9 cellular contexts compared by ENCODE assay signal in genomic region chr4:109432203-109432602, GRCh38. TPM values are rescaled to one million over a fixed set of nuclear protein-coding genes. Genes with fewer than 3 reads are reported as not detected.
DNase-seq lines count a peak whose midpoint lies in the region; ATAC-seq, FAIRE-seq and TF ChIP-seq lines count a peak whose summit lies in the region.
"Had no signal": no experiment of that assay in that cellular context is flagged by ENCODE, and none has a peak within 500 bp of the region (broad histone marks: within the 10 kb centered on the region; RNA-seq: fewer than 3 reads in every experiment).

No MANE protein-coding gene starts in this region.

- H3K27ac ChIP-seq in kidney (ENCODE audit: low read depth in 2 of 2, low read length in 2 of 2): no peak overlapping the region
- peak overlapping the region in 3 of 4 donors; percentile 96 to 98 (median 97) for H3K27ac ChIP-seq in tibial nerve

- TF ChIP-seq EP300 in tibial nerve (IDR thresholded peaks at IDR 0.05): no peak

- H3K4me1 ChIP-seq in kidney (ENCODE audit: control insufficient read depth in 1 of 2, insufficient read depth in 1 of 2, low read depth in 1 of 2, low read length in 2 of 2) (peaks cover 12 to 16% of the 10 kb centered on the region in 2 donors), tibial nerve (peaks cover 0 to 40% (median 27%) of the 10 kb centered on the region in 4 donors)

- POLR2A ChIA-PET in activated CD4-positive, alpha-beta memory T cell treated with anti-CD3 and anti-CD28 coated beads for 36 hours (lab: Charles Lee): interaction anchor here (3.0 kb wide), 1 partner anchor 127 kb away, joined by 25 read pairs; the partner anchor contains the start of gene MCUB

- no peak for DNase-seq in activated naive CD4-positive, alpha-beta T cell treated with anti-CD3 and anti-CD28 coated beads, Interleukin-2, amount 10 ng/mL, durations not matched to agents 7 days and 5 days
- DNase-seq in activated naive CD4-positive, alpha-beta T cell treated with Interleukin-2 at 50 U/mL for 16 hours: no peak
- no peak for DNase-seq in activated CD4-positive, alpha-beta memory T cell treated with anti-CD3 and anti-CD28 coated beads for 36 hours
- DNase-seq in kidney (no peak), tibial nerve (ENCODE audit: low spot score in 2 of 2) (no peak), hepatic stellate cell (ENCODE audit: low spot score) (no peak), NCI-H345 treated with DMSO at 0.1 percent for 48 hours (lab: John Stamatoyannopoulos, UW; ENCODE audit: unreplicated experiment) (no peak)
- DNase-seq: hypothalamus had no signal

- H3K9me3 ChIP-seq in kidney (ENCODE audit: control insufficient read depth in 1 of 2, low read length in 2 of 2) (no peaks in the 10 kb centered on the region), tibial nerve (no peaks in the 10 kb centered on the region)

- no peaks in the 10 kb centered on the region for H3K9me3 Mint-ChIP-seq in activated naive CD4-positive, alpha-beta T cell treated with anti-CD3 and anti-CD28 coated beads, Interleukin-2, amount 10 ng/mL, durations not matched to agents 7 days and 5 days
- H3K9me3 Mint-ChIP-seq in activated CD4-positive, alpha-beta memory T cell treated with anti-CD3 and anti-CD28 coated beads for 36 hours: no peaks in the 10 kb centered on the region

- peaks cover 11% of the 10 kb centered on the region for H3K36me3 Mint-ChIP-seq in activated naive CD4-positive, alpha-beta T cell treated with anti-CD3 and anti-CD28 coated beads, Interleukin-2, amount 10 ng/mL, durations not matched to agents 7 days and 5 days
- peaks cover 4% of the 10 kb centered on the region for H3K36me3 Mint-ChIP-seq in activated CD4-positive, alpha-beta memory T cell treated with anti-CD3 and anti-CD28 coated beads for 36 hours

- no peaks in the 10 kb centered on the region for H3K36me3 ChIP-seq in kidney (ENCODE audit: control insufficient read depth in 1 of 2, insufficient read depth in 2 of 2, low read length in 2 of 2)
- H3K36me3 ChIP-seq in tibial nerve: no peaks in the 10 kb centered on the region

- no peak for TF ChIP-seq POLR2A in tibial nerve (IDR thresholded peaks at IDR 0.05)

- ATAC-seq in HG03159 (IDR thresholded peaks at IDR 0.05; ENCODE audit: unreplicated experiment): no peak

- peak overlapping the region; percentile 81 for H3K4me3 Mint-ChIP-seq in activated naive CD4-positive, alpha-beta T cell treated with anti-CD3 and anti-CD28 coated beads, Interleukin-2, amount 10 ng/mL, durations not matched to agents 7 days and 5 days
- H3K4me3 Mint-ChIP-seq in activated CD4-positive, alpha-beta memory T cell treated with anti-CD3 and anti-CD28 coated beads for 36 hours: peak overlapping the region; percentile 78

- TF ChIP-seq CTCF in kidney (IDR thresholded peaks at IDR 0.05; ENCODE audit: borderline replicate concordance, extremely low read depth, insufficient read depth) (no peak), tibial nerve (IDR thresholded peaks at IDR 0.05) (no peak)

- no peak for FAIRE-seq in kidney (lab: Jason Lieb, UNC)

- WGBS in tibial nerve, 2 donors: 55 to 63% methylated on average over 1 of the region's 1 CpG

- H3K4me3 ChIP-seq in kidney (ENCODE audit: low read length in 2 of 2): peak overlapping the region; percentile 58 to 73
- no peak overlapping the region for H3K4me3 ChIP-seq in tibial nerve

- H3K4me1 Mint-ChIP-seq in activated naive CD4-positive, alpha-beta T cell treated with anti-CD3 and anti-CD28 coated beads, Interleukin-2, amount 10 ng/mL, durations not matched to agents 7 days and 5 days: peaks cover 46% of the 10 kb centered on the region
- peaks cover 58% of the 10 kb centered on the region for H3K4me1 Mint-ChIP-seq in activated CD4-positive, alpha-beta memory T cell treated with anti-CD3 and anti-CD28 coated beads for 36 hours (ENCODE audit: low read depth)

- CTCF ChIA-PET in activated naive CD4-positive, alpha-beta T cell treated with anti-CD3 and anti-CD28 coated beads, Interleukin-2, amount 10 ng/mL, durations not matched to agents 7 days and 5 days (lab: Charles Lee): interaction anchor here (0.7 to 2.6 kb wide), 11 partner anchors 11 to 566 kb away, joined by 3 to 14 read pairs (median 4); partner anchors contain the start of genes CFI and MCUB
- CTCF ChIA-PET in activated CD4-positive, alpha-beta memory T cell treated with anti-CD3 and anti-CD28 coated beads for 36 hours (lab: Charles Lee): interaction anchor here (1.4 to 2.8 kb wide), 9 partner anchors 12 to 546 kb away, joined by 3 to 18 read pairs (median 7); partner anchors contain the start of genes CASP6, GAR1 and RRH

- H3K9ac ChIP-seq in kidney (ENCODE audit: low read length in 2 of 2): peak overlapping the region; percentile 22 to 83

- no peaks in the 10 kb centered on the region for H3K27me3 Mint-ChIP-seq in activated naive CD4-positive, alpha-beta T cell treated with anti-CD3 and anti-CD28 coated beads, Interleukin-2, amount 10 ng/mL, durations not matched to agents 7 days and 5 days
- H3K27me3 Mint-ChIP-seq in activated CD4-positive, alpha-beta memory T cell treated with anti-CD3 and anti-CD28 coated beads for 36 hours: no peaks in the 10 kb centered on the region

- H3K27ac Mint-ChIP-seq in activated naive CD4-positive, alpha-beta T cell treated with anti-CD3 and anti-CD28 coated beads, Interleukin-2, amount 10 ng/mL, durations not matched to agents 7 days and 5 days: peak overlapping the region; percentile 0
- no peak overlapping the region for H3K27ac Mint-ChIP-seq in activated CD4-positive, alpha-beta memory T cell treated with anti-CD3 and anti-CD28 coated beads for 36 hours

- intact Hi-C loops in activated CD4-positive, alpha-beta memory T cell treated with anti-CD3 and anti-CD28 coated beads for 36 hours (cut with micrococcal nuclease): loop anchor here (2.0 to 10.0 kb wide), 5 partner anchors 129 to 863 kb away; partner anchors contain the start of genes CASP6, ELOVL6 and MCUB
- intact Hi-C loops in kidney (cut with DNase I): no loop called here

- no peaks in the 10 kb centered on the region for H3K27me3 ChIP-seq in tibial nerve

RNA-seq across cellular contexts. Expression of gene SEC24B, which starts 1.4 kb away (rescaled TPM):
- total RNA-seq in activated CD4-positive, alpha-beta memory T cell treated with anti-CD3 and anti-CD28 coated beads for 36 hours: 10 to 100 TPM; 24.7 to 25.2 TPM
- total RNA-seq in kidney (32.4 TPM), tibial nerve (10 to 100 TPM; 31.8 to 37.5 (median 35.4) TPM)
- 8.1 TPM for polyA plus RNA-seq in kidney (ENCODE audit: insufficient read depth, low read depth, low replicate concordance)

Comparison
In these comparisons a context has a peak if more than half of its experiments do, and no peak if none do; other contexts are left out.
1. H3K27ac ChIP-seq: peak in tibial nerve (3 of 4); none in kidney (0 of 2).
2. H3K4me3 ChIP-seq: peak in kidney (2 of 2); none in tibial nerve (0 of 4).